8 cellular contexts compared by ENCODE assay signal in genomic region chr1:116372651-116373444, GRCh38. TPM values are rescaled to one million over a fixed set of nuclear protein-coding genes. Genes with fewer than 3 reads are reported as not detected.
DNase-seq lines count a peak whose midpoint lies in the region; ATAC-seq, FAIRE-seq and TF ChIP-seq lines count a peak whose summit lies in the region.

Gene ATP1A1, plus strand, starts transcription at chr1:116373244. Its CDS starts 268 bp downstream, at chr1:116373512.

- TF ChIP-seq POLR2A in GM12892 (IDR thresholded peaks at IDR 0.05; ENCODE audit: low read depth, low read length) (peak; percentile 92), thyroid gland (IDR thresholded peaks at IDR 0.05) (peak; percentile 91 to 100)

- H3K4me1 ChIP-seq in pancreas (peaks cover 9 to 29% (median 21%) of the 10 kb centered on the region in 3 donors), thyroid gland (peaks cover 20% of the 10 kb centered on the region in 2 donors)

- peak within 1 kb of the TSS; percentile 82 to 96 (median 91) for H3K4me3 ChIP-seq in pancreas
- H3K4me3 ChIP-seq in thyroid gland (replicated peaks in 1 of 3), result peak within 1 kb of the TSS; percentile 56 to 97 (median 95)

- 1% methylated on average over 53 to 81 of the region's 81 CpGs for WGBS in pancreas, 2 donors
- WGBS in thyroid gland, 2 donors, result 1% methylated on average over 33 to 41 of the region's 81 CpGs

- FAIRE-seq in GM12892 (lab: Jason Lieb, UNC) (peak; percentile 99), pancreas (lab: Jason Lieb, UNC) (no peak)

- H3K27me3 ChIP-seq in pancreas, result no peaks in the 10 kb centered on the region
- H3K27me3 ChIP-seq in thyroid gland, result no peaks in the 10 kb centered on the region

- H3K9me3 ChIP-seq in pancreas (no peaks in the 10 kb centered on the region), thyroid gland (no peaks in the 10 kb centered on the region)

- no peak for TF ChIP-seq CTCF in pancreas (IDR thresholded peaks at IDR 0.05)
- peak in 1 of 6 experiments; percentile 24 for TF ChIP-seq CTCF in thyroid gland (IDR thresholded peaks at IDR 0.05)

- H3K27ac ChIP-seq in pancreas, result peak within 1 kb of the TSS; percentile 91 to 96 (median 94)
- H3K27ac ChIP-seq in thyroid gland, result peak within 1 kb of the TSS; percentile 97 to 99 (median 98)

- intact Hi-C loops in Right ventricle myocardium inferior (cut with DNase I) (loop anchor here (5.0 kb wide), 2 partner anchors 206 to 236 kb away; no protein-coding TSS in a partner anchor), pancreas (cut with DNase I) (loop anchor here in 2 of 3 donors (10.0 kb wide), 2 partner anchors 58 to 218 kb away; no protein-coding TSS in a partner anchor), thyroid gland (cut with DNase I) (loop anchor here (5.0 to 10.0 kb wide), 2 partner anchors 114 to 138 kb away; no protein-coding TSS in a partner anchor)

- ATAC-seq in HG02840 (IDR thresholded peaks at IDR 0.05; ENCODE audit: low FRiP score, unreplicated experiment), result peak; percentile 73
- ATAC-seq in Right ventricle myocardium inferior, result peak; percentile 87
- peak; percentile 83 to 87 (median 86) for ATAC-seq in pancreas

- H3K36me3 ChIP-seq in pancreas (no peaks in the 10 kb centered on the region), thyroid gland (no peaks in the 10 kb centered on the region)

- DNase-seq in GM12892 (ENCODE audit: insufficient read length) (peak; percentile 84), NCI-H1417 treated with DMSO at 0.1 percent for 48 hours (lab: John Stamatoyannopoulos, UW) (peak; percentile 57), SW 1271 (lab: John Stamatoyannopoulos, UW) (peak; percentile 25 to 67), Right ventricle myocardium inferior (ENCODE audit: missing footprints) (peak; percentile 99), pancreas (peak; percentile 98 to 100 (median 99)), thyroid gland (peak; percentile 98)
- DNase-seq in activated naive CD8-positive, alpha-beta T cell treated with anti-CD3 and anti-CD28 coated beads, Interleukin-2, amount 50 U/mL, for 16 hours (ENCODE audit: low read depth, low spot score), result peak; percentile 97

RNA-seq across cellular contexts. Expression of gene ATP1A1, which starts in this region (rescaled TPM):
- polyA plus RNA-seq in GM12892 (2012; ENCODE audit: missing spikeins), result 229 TPM
- total RNA-seq in Right ventricle myocardium inferior (298 TPM), pancreas (100 to 1,000 TPM; 338 to 735 (median 584) TPM), thyroid gland (1,000 to 10,000 TPM in 3 of 4 donors, 100 to 1,000 TPM in 1; 770 to 1,450 (median 1,316) TPM)
- 100 to 1,000 TPM; 226 to 459 TPM for polyA plus RNA-seq in pancreas

Comparison
In these comparisons a context has a peak if more than half of its experiments do, and no peak if none do; other contexts are left out.
1. Peak in every context shown above with its lines: DNase-seq, ATAC-seq, H3K4me3 ChIP-seq and H3K27ac ChIP-seq.
2. DNase-seq: peak in every context shown above with its lines; median percentile 99 in Right ventricle myocardium inferior; 99 in pancreas; 98 in thyroid gland; 97 in activated naive CD8-positive, alpha-beta T cell treated with anti-CD3 and anti-CD28 coated beads, Interleukin-2, amount 50 U/mL, for 16 hours; 84 in GM12892; 57 in NCI-H1417 treated with DMSO at 0.1 percent for 48 hours; 46 in SW 1271.